Comparison of ENCODE assay signal across 18 cellular contexts in the genomic region with DNA sequence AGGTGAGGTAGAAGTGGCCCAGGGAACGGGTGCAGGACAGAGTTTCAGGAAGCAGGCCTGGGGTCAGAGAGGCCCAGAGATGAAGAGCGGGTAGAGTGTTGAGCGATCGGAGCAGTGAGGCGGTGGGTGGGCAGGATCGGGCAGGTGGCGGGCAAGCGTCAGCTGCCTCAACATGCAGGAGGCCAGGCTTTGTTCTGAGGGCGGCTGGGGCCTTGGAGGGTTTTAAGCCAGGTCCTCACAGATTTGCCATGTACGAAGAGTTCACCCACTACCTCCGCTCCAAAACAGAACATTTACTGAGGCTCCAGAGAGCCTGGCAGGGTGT. TPM values are rescaled to one million over a fixed set of nuclear protein-coding genes. Genes with fewer than 3 reads are reported as not detected.
DNase-seq lines count a peak whose midpoint lies in the region; ATAC-seq, FAIRE-seq and TF ChIP-seq lines count a peak whose summit lies in the region.
"Had no signal": no experiment of that assay in that cellular context is flagged by ENCODE, and none has a peak within 500 bp of the region (broad histone marks: within the 10 kb centered on the region; RNA-seq: fewer than 3 reads in every experiment).

No MANE protein-coding gene starts in this region.

- H3K36me3 ChIP-seq in bronchial epithelial cell (ENCODE audit: control insufficient read depth, insufficient read depth, low read length) (no peaks in the 10 kb centered on the region), H7 (replicated peaks; ENCODE audit: control insufficient read depth, insufficient read depth, low read length) (no peaks in the 10 kb centered on the region)

- TF ChIP-seq CTCF in WTC11 (IDR thresholded peaks at IDR 0.05) (no peak), bronchial epithelial cell (IDR thresholded peaks at IDR 0.05; ENCODE audit: insufficient read depth, low read length, severe bottlenecking) (no peak), nephron (IDR thresholded peaks at IDR 0.05; ENCODE audit: unreplicated experiment in 3 of 3) (no peak), type B pancreatic cell (conservative IDR thresholded peaks at IDR 0.05) (no peak)

- POLR2A ChIA-PET in WTC11 (lab: Charles Lee) = no interaction called here

- CTCF ChIA-PET in WTC11 (lab: Charles Lee) = no interaction called here

- H3K4me1 Mint-ChIP-seq in WTC11 (peaks cover 17% of the 10 kb centered on the region), nephron (peaks cover 46% of the 10 kb centered on the region), type B pancreatic cell (ENCODE audit: unreplicated experiment) (peaks cover 38% of the 10 kb centered on the region)

- H3K4me3 ChIP-seq in bronchial epithelial cell (ENCODE audit: low read depth, low read length) (no peak overlapping the region), H7 (ENCODE audit: insufficient read depth, low read depth, low read length) (no peak overlapping the region)
- H3K4me3 ChIP-seq: GM23248 had no signal

- H3K9me3 Mint-ChIP-seq in WTC11 = no peaks in the 10 kb centered on the region
- H3K9me3 Mint-ChIP-seq in nephron = no peaks in the 10 kb centered on the region
- H3K9me3 Mint-ChIP-seq in type B pancreatic cell = no peaks in the 10 kb centered on the region
- H3K9me3 Mint-ChIP-seq: CD4-positive, alpha-beta T cell had no signal

- no peak for ATAC-seq in WTC11
- no peak for ATAC-seq in activated CD4-positive, CD25-positive, alpha-beta regulatory T cell treated with anti-CD3 and anti-CD28 coated beads, Interleukin-2, amount 50 U/mL, for 24 hours

- H3K27me3 Mint-ChIP-seq in WTC11 (ENCODE audit: low read depth) (peaks cover 86% of the 10 kb centered on the region), nephron (ENCODE audit: low read depth) (peaks cover 23% of the 10 kb centered on the region), type B pancreatic cell (peaks cover 17% of the 10 kb centered on the region)

- no peak for DNase-seq in WTC11 (ENCODE audit: low spot score)
- peak; percentile 69 for DNase-seq in bronchial epithelial cell (ENCODE audit: low read depth)
- no peak for DNase-seq in type B pancreatic cell (ENCODE audit: extremely low spot score, unreplicated experiment)
- DNase-seq in H7 = no peak
- no peak for DNase-seq in hypothalamus (lab: John Stamatoyannopoulos, UW)
- DNase-seq: ACHN; AML-193; Caco-2; CD4-positive, alpha-beta T cell; GM23248; HCEC 1CT had no signal

- FAIRE-seq in bronchial epithelial cell (lab: Jason Lieb, UNC) = no peak
- FAIRE-seq: A204.1, D721Med, G401.6, GM12891, GM19239 had no signal

- peak overlapping the region; percentile 73; the same call in 1 of the 2 replicates for H3K27ac Mint-ChIP-seq in WTC11
- H3K27ac Mint-ChIP-seq in nephron = peak overlapping the region in 2 of 3 experiments; percentile 6 to 43
- no peak overlapping the region for H3K27ac Mint-ChIP-seq in type B pancreatic cell
- H3K27ac Mint-ChIP-seq: CD4-positive, alpha-beta T cell had no signal

- H3K27me3 ChIP-seq in bronchial epithelial cell (ENCODE audit: control insufficient read depth, insufficient read depth, low read length) = peaks cover 4% of the 10 kb centered on the region
- H3K27me3 ChIP-seq in H7 (ENCODE audit: control insufficient read depth, insufficient read depth, low read length) = peaks cover 19% of the 10 kb centered on the region

- H3K36me3 Mint-ChIP-seq in WTC11 (no peaks in the 10 kb centered on the region), nephron (ENCODE audit: low read depth) (no peaks in the 10 kb centered on the region), type B pancreatic cell (no peaks in the 10 kb centered on the region)

- H3K4me3 Mint-ChIP-seq in WTC11 (no peak overlapping the region), nephron (no peak overlapping the region), type B pancreatic cell (peak overlapping the region; percentile 3)
- H3K4me3 Mint-ChIP-seq: CD4-positive, alpha-beta T cell had no signal

TF ChIP-seq in WTC11, 78 proteins besides CTCF, POLR2A, EP300 and RAD21:
- TF ChIP-seq ZNF423 (CRISPR knock-in tag; IDR thresholded peaks at IDR 0.05) (no peak), ETV6 (CRISPR knock-in tag; IDR thresholded peaks at IDR 0.05) (no peak), GTF2I (CRISPR knock-in tag; conservative IDR thresholded peaks at IDR 0.05) (no peak), ELF4 (CRISPR knock-in tag; IDR thresholded peaks at IDR 0.05; ENCODE audit: low read depth) (no peak), NR2C2 (CRISPR knock-in tag; IDR thresholded peaks at IDR 0.05) (no peak), TEAD4 (CRISPR knock-in tag; IDR thresholded peaks at IDR 0.05) (no peak), PRRX2 (CRISPR knock-in tag; IDR thresholded peaks at IDR 0.05) (no peak), NFYB (CRISPR knock-in tag; conservative IDR thresholded peaks at IDR 0.05; ENCODE audit: low read depth) (no peak)
- TF ChIP-seq, protein P1, sequence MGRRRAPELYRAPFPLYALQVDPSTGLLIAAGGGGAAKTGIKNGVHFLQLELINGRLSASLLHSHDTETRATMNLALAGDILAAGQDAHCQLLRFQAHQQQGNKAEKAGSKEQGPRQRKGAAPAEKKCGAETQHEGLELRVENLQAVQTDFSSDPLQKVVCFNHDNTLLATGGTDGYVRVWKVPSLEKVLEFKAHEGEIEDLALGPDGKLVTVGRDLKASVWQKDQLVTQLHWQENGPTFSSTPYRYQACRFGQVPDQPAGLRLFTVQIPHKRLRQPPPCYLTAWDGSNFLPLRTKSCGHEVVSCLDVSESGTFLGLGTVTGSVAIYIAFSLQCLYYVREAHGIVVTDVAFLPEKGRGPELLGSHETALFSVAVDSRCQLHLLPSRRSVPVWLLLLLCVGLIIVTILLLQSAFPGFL (CRISPR knock-in tag; IDR thresholded peaks at IDR 0.05; ENCODE audit: borderline replicate concordance) = no peak
- TF ChIP-seq, protein P2, sequence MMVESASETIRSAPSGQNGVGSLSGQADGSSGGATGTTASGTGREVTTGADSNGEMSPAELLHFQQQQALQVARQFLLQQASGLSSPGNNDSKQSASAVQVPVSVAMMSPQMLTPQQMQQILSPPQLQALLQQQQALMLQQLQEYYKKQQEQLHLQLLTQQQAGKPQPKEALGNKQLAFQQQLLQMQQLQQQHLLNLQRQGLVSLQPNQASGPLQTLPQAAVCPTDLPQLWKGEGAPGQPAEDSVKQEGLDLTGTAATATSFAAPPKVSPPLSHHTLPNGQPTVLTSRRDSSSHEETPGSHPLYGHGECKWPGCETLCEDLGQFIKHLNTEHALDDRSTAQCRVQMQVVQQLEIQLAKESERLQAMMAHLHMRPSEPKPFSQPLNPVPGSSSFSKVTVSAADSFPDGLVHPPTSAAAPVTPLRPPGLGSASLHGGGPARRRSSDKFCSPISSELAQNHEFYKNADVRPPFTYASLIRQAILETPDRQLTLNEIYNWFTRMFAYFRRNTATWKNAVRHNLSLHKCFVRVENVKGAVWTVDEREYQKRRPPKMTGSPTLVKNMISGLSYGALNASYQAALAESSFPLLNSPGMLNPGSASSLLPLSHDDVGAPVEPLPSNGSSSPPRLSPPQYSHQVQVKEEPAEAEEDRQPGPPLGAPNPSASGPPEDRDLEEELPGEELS (CRISPR knock-in tag; IDR thresholded peaks at IDR 0.05) = no peak
- TF ChIP-seq, protein P3, sequence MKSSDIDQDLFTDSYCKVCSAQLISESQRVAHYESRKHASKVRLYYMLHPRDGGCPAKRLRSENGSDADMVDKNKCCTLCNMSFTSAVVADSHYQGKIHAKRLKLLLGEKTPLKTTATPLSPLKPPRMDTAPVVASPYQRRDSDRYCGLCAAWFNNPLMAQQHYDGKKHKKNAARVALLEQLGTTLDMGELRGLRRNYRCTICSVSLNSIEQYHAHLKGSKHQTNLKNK (CRISPR knock-in tag; IDR thresholded peaks at IDR 0.05) = no peak
- TF ChIP-seq, protein P4, sequence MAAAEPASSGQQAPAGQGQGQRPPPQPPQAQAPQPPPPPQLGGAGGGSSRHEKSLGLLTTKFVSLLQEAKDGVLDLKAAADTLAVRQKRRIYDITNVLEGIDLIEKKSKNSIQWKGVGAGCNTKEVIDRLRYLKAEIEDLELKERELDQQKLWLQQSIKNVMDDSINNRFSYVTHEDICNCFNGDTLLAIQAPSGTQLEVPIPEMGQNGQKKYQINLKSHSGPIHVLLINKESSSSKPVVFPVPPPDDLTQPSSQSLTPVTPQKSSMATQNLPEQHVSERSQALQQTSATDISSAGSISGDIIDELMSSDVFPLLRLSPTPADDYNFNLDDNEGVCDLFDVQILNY (CRISPR knock-in tag; IDR thresholded peaks at IDR 0.05) = no peak
- TF ChIP-seq, protein P5, sequence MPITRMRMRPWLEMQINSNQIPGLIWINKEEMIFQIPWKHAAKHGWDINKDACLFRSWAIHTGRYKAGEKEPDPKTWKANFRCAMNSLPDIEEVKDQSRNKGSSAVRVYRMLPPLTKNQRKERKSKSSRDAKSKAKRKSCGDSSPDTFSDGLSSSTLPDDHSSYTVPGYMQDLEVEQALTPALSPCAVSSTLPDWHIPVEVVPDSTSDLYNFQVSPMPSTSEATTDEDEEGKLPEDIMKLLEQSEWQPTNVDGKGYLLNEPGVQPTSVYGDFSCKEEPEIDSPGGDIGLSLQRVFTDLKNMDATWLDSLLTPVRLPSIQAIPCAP (CRISPR knock-in tag; IDR thresholded peaks at IDR 0.05) = no peak

RNA-seq across cellular contexts. Expression of a gene that starts 29.4 kb away (rescaled TPM):
- total RNA-seq in WTC11 (2021) = 0.14 to 0.20 TPM (median 0.16 TPM) in 3 replicates
- 0.26 and 1.5 TPM in 2 replicates for total RNA-seq in bronchial epithelial cell
- total RNA-seq in type B pancreatic cell (ENCODE audit: low replicate concordance) = 0.26 and 3.0 TPM in 2 replicates
- 0.94 and 1.7 TPM in 2 replicates for total RNA-seq in H7 (2014; rRNA removed; shearing (Covaris generic))
- total RNA-seq: CD4-positive, alpha-beta T cell had no signal
